ENCODE assay signal across 8 cellular contexts in the genomic region with DNA sequence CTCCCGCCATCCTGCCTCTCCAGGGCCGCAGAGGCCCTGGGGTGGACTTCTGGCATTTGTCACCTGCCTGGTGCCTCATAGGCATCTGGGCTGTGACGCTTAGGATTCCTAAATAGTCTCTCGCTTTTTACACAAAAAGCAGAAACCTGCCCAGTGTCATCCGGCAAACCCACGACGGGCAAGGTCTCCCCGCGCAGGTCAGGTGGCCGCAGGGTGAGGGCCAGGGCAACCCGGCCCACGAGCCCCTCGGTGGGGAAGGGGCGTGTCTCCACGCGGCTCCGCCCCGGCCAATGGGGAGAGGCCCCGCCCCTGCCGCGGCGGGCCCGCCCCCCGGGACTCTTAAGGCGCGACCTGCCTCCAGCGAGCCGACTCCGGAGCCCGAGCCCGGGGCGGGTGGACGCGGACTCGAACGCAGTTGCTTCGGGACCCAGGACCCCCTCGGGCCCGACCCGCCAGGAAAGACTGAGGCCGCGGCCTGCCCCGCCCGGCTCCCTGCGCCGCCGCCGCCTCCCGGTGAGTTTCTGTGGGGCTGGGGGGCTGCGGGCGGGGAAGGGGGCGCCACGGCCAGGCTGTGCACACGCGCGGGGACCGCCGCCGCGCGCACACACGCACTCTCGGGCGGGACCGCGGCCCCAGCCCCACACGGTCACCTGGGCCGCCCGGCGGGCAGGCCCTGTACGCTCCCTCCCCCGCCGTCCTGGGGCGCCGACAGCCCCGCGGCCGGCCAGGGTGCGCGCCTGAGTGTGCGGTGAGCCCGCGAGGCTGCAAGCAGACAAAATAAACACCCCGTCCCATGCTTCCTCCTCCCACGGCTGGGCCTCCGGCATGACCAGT. TPM values are rescaled to one million over a fixed set of nuclear protein-coding genes. Genes with fewer than 3 reads are reported as not detected.
A peak's percentile ranks its signal among the peaks of the same experiment; 100 is the strongest.
DNase-seq lines count a peak whose midpoint lies in the region; ATAC-seq lines count a peak whose summit lies in the region.

Gene VASN, plus strand, starts transcription at position 368 of the 834 bp plus-strand sequence. CDS start 9,030 bp downstream, outside the sequence.

- peaks cover 57% of the 10 kb centered on the region for H3K4me1 ChIP-seq in ACC112 (ENCODE audit: control insufficient read depth, insufficient read depth, low read length, unreplicated experiment)

- no peak within 1 kb of the TSS for H2AFZ ChIP-seq in ACC112 (ENCODE audit: low read length, unreplicated experiment)

- H3K36me3 ChIP-seq in ACC112 (ENCODE audit: insufficient read depth, low read length), result no peaks in the 10 kb centered on the region

- H3K27me3 ChIP-seq in ACC112 (ENCODE audit: insufficient read depth, low read length), result no peaks in the 10 kb centered on the region

- peak within 1 kb of the TSS; percentile 100 for H3K4me3 ChIP-seq in ACC112 (ENCODE audit: low read depth, low read length)

- peak; percentile 70 for ATAC-seq in GM19351 (IDR thresholded peaks at IDR 0.05; ENCODE audit: unreplicated experiment)

- DNase-seq in NCI-H345 (lab: John Stamatoyannopoulos, UW), result peak; percentile 69
- peak; percentile 59 for DNase-seq in activated T-cell treated with anti-CD3 and anti-CD28 coated beads for 4 hours
- DNase-seq in epithelial cell of prostate (ENCODE audit: low read depth, low spot score), result no peak
- DNase-seq in mucosa of gallbladder (ENCODE audit: low spot score), result peak; percentile 80
- peak; percentile 36 to 48 for DNase-seq in stimulated activated CD8-positive, alpha-beta memory T cell treated with anti-CD3 and anti-CD28 coated beads, Interleukin-4, amount 100 ng/mL, for 1 hour (ENCODE audit: low read depth in 2 of 2, low spot score in 1 of 2)
- no peak for DNase-seq in NCI-H510A treated with DMSO at 0.1 percent for 48 hours (lab: John Stamatoyannopoulos, UW)

- H3K27ac ChIP-seq in ACC112 (ENCODE audit: low read depth, low read length) (peak within 1 kb of the TSS; percentile 98), epithelial cell of prostate (peak within 1 kb of the TSS; percentile 82)

- peaks cover 46% of the 10 kb centered on the region for H3K79me2 ChIP-seq in ACC112 (ENCODE audit: control insufficient read depth, insufficient read depth, low read length, unreplicated experiment)

RNA-seq across cellular contexts. Expression of gene VASN, which starts in this region (rescaled TPM):
- total RNA-seq in mucosa of gallbladder, result 31.5 TPM

Comparison
In these comparisons a context has a peak if more than half of its experiments do, and no peak if none do; other contexts are left out.
1. DNase-seq: peak in NCI-H345 (single experiment), activated T-cell treated with anti-CD3 and anti-CD28 coated beads for 4 hours (single experiment), mucosa of gallbladder (single experiment) and stimulated activated CD8-positive, alpha-beta memory T cell treated with anti-CD3 and anti-CD28 coated beads, Interleukin-4, amount 100 ng/mL, for 1 hour (2 of 2); none in epithelial cell of prostate (single experiment) and NCI-H510A treated with DMSO at 0.1 percent for 48 hours (single experiment).